In genomic region chr4:111602848-111603247, GRCh38 we compare ENCODE assay signal across 16 cellular contexts.
DNase-seq lines count a peak whose midpoint lies in the region; ATAC-seq and TF ChIP-seq lines count a peak whose summit lies in the region.
"Had no signal": no experiment of that assay in that cellular context is flagged by ENCODE, and none has a peak within 500 bp of the region (broad histone marks: within the 10 kb centered on the region; RNA-seq: fewer than 3 reads in every experiment).

No MANE protein-coding gene starts in this region.

- no peak overlapping the region for H3K27ac Mint-ChIP-seq in endodermal cell
- H3K27ac Mint-ChIP-seq: nephron had no signal

- in situ Hi-C loops in IMR-90 (cut with MboI; ENCODE audit: low sequenced_read_pairs): no loop called here

- H3K9me3 Mint-ChIP-seq in endodermal cell: no peaks in the 10 kb centered on the region
- H3K9me3 Mint-ChIP-seq: nephron had no signal

- H2AFZ ChIP-seq in IMR-90 (replicated peaks; ENCODE audit: low read length, poor library complexity): no peak overlapping the region

- no peaks in the 10 kb centered on the region for H3K4me1 Mint-ChIP-seq in endodermal cell
- H3K4me1 Mint-ChIP-seq: nephron had no signal

- POLR2A ChIA-PET in IMR-90 (lab: Charles Lee; ENCODE audit: unreplicated experiment): no interaction called here

- no peak overlapping the region for H4K91ac ChIP-seq in IMR-90 (ENCODE audit: insufficient read depth, low read depth, low read length)

- peak; percentile 92 for ATAC-seq in IMR-90 (ENCODE audit: low read depth)

- CTCF ChIA-PET in IMR-90 (lab: Yijun Ruan, JAX): interaction anchor here (0.7 to 1.2 kb wide), 2 partner anchors 10 to 41 kb away, joined by 3 read pairs; no protein-coding TSS in a partner anchor

- TF ChIP-seq EP300 in tibial nerve (IDR thresholded peaks at IDR 0.05): no peak

- no peak overlapping the region for H3K9ac ChIP-seq in IMR-90 (ENCODE audit: low read depth, low read length)
- no peak overlapping the region for H3K9ac ChIP-seq in endodermal cell (ENCODE audit: extremely low read depth, low read length, poor library complexity, severe bottlenecking)
- H3K9ac ChIP-seq: KMS-11 had no signal

- no peak overlapping the region for H3K27ac ChIP-seq in IMR-90 (ENCODE audit: insufficient read depth, low read length)
- H3K27ac ChIP-seq in WERI-Rb-1: no peak overlapping the region
- no peak overlapping the region for H3K27ac ChIP-seq in tibial nerve
- H3K27ac ChIP-seq in endodermal cell (ENCODE audit: low read depth, low read length): no peak overlapping the region
- H3K27ac ChIP-seq: KMS-11, sigmoid colon, suprapubic skin had no signal

- no peaks in the 10 kb centered on the region for H3K36me3 Mint-ChIP-seq in endodermal cell (ENCODE audit: low read depth)

- H2AK9ac ChIP-seq in IMR-90 (replicated peaks; ENCODE audit: low read depth, low read length, poor library complexity): no peak overlapping the region

- H3K79me1 ChIP-seq in IMR-90 (ENCODE audit: low read depth in 1 of 2, low read length in 2 of 2): no peaks in the 10 kb centered on the region

- TF ChIP-seq POLR2A in IMR-90 (IDR thresholded peaks at IDR 0.05; ENCODE audit: low read depth, low read length) (no peak), tibial nerve (IDR thresholded peaks at IDR 0.05) (no peak)

- H3K4me3 ChIP-seq in IMR-90 (ENCODE audit: insufficient read depth, low read depth, low read length) (no peak overlapping the region), WERI-Rb-1 (ENCODE audit: low read depth, low read length) (no peak overlapping the region), tibial nerve (no peak overlapping the region), endodermal cell (ENCODE audit: low read length) (no peak overlapping the region)
- H3K4me3 ChIP-seq: sigmoid colon, suprapubic skin had no signal

- intact Hi-C loops in IMR-90 (cut with micrococcal nuclease): loop anchor here (10.0 kb wide), 1 partner anchor 318 kb away; no protein-coding TSS in a partner anchor

- H3K4me1 ChIP-seq in IMR-90 (ENCODE audit: control insufficient read depth, insufficient read depth, low read length): peaks cover 1% of the 10 kb centered on the region; the same call in 1 of the 2 replicates
- no peaks in the 10 kb centered on the region for H3K4me1 ChIP-seq in tibial nerve
- no peaks in the 10 kb centered on the region for H3K4me1 ChIP-seq in endodermal cell (ENCODE audit: control insufficient read depth, insufficient read depth, low read length)
- H3K4me1 ChIP-seq: sigmoid colon, suprapubic skin had no signal

- peak; percentile 47 for TF ChIP-seq RAD21 in IMR-90 (IDR thresholded peaks at IDR 0.05; ENCODE audit: low read length)

- H2BK20ac ChIP-seq in IMR-90 (ENCODE audit: low read depth, low read length): no peak overlapping the region; the same call in 1 of the 2 replicates

- peak overlapping the region; percentile 63; the same call in 1 of the 2 replicates for H4K5ac ChIP-seq in IMR-90 (ENCODE audit: low read depth, low read length)

- no peak overlapping the region for H3K4me2 ChIP-seq in IMR-90 (ENCODE audit: low read depth, low read length)
- H3K4me2 ChIP-seq: KMS-11 had no signal

- no peaks in the 10 kb centered on the region for H4K20me1 ChIP-seq in IMR-90 (ENCODE audit: insufficient read depth, low read length)

- TF ChIP-seq CTCF in IMR-90 (conservative IDR thresholded peaks at IDR 0.05; ENCODE audit: low read depth, low read length): peak; percentile 45; the same call in 1 of the 2 replicates
- peak; percentile 20; the same call in 1 of the 2 replicates for TF ChIP-seq CTCF in WERI-Rb-1 (IDR thresholded peaks at IDR 0.05; ENCODE audit: low read depth, low read length)
- TF ChIP-seq CTCF in tibial nerve (IDR thresholded peaks at IDR 0.05): no peak
- TF ChIP-seq CTCF in endodermal cell (conservative IDR thresholded peaks at IDR 0.05): no peak

- dilution Hi-C loops in IMR-90 (cut with HindIII; ENCODE audit: low sequenced_read_pairs, unreplicated experiment): no loop called here

- no peak overlapping the region for H3K23ac ChIP-seq in IMR-90 (ENCODE audit: low read depth, low read length)

- no peak overlapping the region for H2BK120ac ChIP-seq in IMR-90 (ENCODE audit: low read depth, low read length)

- no peaks in the 10 kb centered on the region for H3K27me3 Mint-ChIP-seq in endodermal cell (ENCODE audit: insufficient read depth)

- no peaks in the 10 kb centered on the region for H3K9me1 ChIP-seq in IMR-90 (ENCODE audit: insufficient read depth, low read length)

- no CpG with 5 or more reads among the region's 1 CpG for WGBS in IMR-90 (ENCODE audit: extremely low coverage in 2 of 2, insufficient read length in 1 of 2), 2 experiments
- WGBS in tibial nerve, 2 donors: 59 to 86% methylated on average over 1 of the region's 1 CpG
- 89 to 100% methylated on average over 1 of the region's 1 CpG for WGBS in endodermal cell (ENCODE audit: insufficient coverage in 1 of 2, insufficient read length in 1 of 2), 2 experiments

- no TSS peak for BruUV-seq in IMR-90 (replicated peaks; lab: Mats Ljungman, UMichigan)

- no peak overlapping the region for H3K4ac ChIP-seq in IMR-90 (ENCODE audit: low read depth, low read length)

- H3K18ac ChIP-seq in IMR-90 (ENCODE audit: low read depth, low read length): no peak overlapping the region

- no peak overlapping the region for H2AK5ac ChIP-seq in IMR-90 (ENCODE audit: low read depth, low read length)

- DNase-seq in DMS 273 (lab: John Stamatoyannopoulos, UW; ENCODE audit: unreplicated experiment) (peak; percentile 0), DMS 273 treated with DMSO at 0.1 percent for 48 hours (lab: John Stamatoyannopoulos, UW) (no peak), IMR-90 (peak; percentile 28), WERI-Rb-1 (no peak), myocyte (ENCODE audit: low read depth) (peak; percentile 31), KG1 (lab: John Stamatoyannopoulos, UW) (no peak), tibial nerve (ENCODE audit: low spot score in 2 of 2) (no peak), endodermal cell (no peak)
- DNase-seq: 8988T; activated CD4-positive, alpha-beta T cell treated with anti-CD3 and anti-CD28 coated beads for 4 hours; activated effector memory CD4-positive, alpha-beta T cell treated with Interleukin-2 at 50 U/mL for 16 hours; cortex of kidney; sigmoid colon had no signal

- no peak overlapping the region for H4K8ac ChIP-seq in IMR-90 (ENCODE audit: low read depth in 2 of 2, low read length in 2 of 2)

- H2BK5ac ChIP-seq in IMR-90 (ENCODE audit: low read depth, low read length, poor library complexity, severe bottlenecking): no peak overlapping the region

- no peaks in the 10 kb centered on the region for H3K36me3 ChIP-seq in IMR-90 (ENCODE audit: control insufficient read depth, insufficient read depth, low read length)
- no peaks in the 10 kb centered on the region for H3K36me3 ChIP-seq in WERI-Rb-1
- no peaks in the 10 kb centered on the region for H3K36me3 ChIP-seq in tibial nerve
- H3K36me3 ChIP-seq in endodermal cell (ENCODE audit: control insufficient read depth, insufficient read depth, low read length): no peaks in the 10 kb centered on the region
- H3K36me3 ChIP-seq: sigmoid colon, suprapubic skin had no signal

- no peak overlapping the region for H3K56ac ChIP-seq in IMR-90 (ENCODE audit: extremely low read depth, insufficient read depth, low read length)

- no peak overlapping the region for H2BK15ac ChIP-seq in IMR-90 (ENCODE audit: low read depth, low read length)

- no peak overlapping the region for H3K14ac ChIP-seq in IMR-90 (replicated peaks; ENCODE audit: low read depth, low read length)

- no peak overlapping the region for H3K4me3 Mint-ChIP-seq in endodermal cell
- H3K4me3 Mint-ChIP-seq: nephron had no signal

- no peaks in the 10 kb centered on the region for H3K9me3 ChIP-seq in IMR-90 (ENCODE audit: control insufficient read depth, insufficient read depth, low read length)
- H3K9me3 ChIP-seq in WERI-Rb-1 (ENCODE audit: severe bottlenecking): no peaks in the 10 kb centered on the region
- H3K9me3 ChIP-seq in tibial nerve: no peaks in the 10 kb centered on the region
- H3K9me3 ChIP-seq in endodermal cell (ENCODE audit: control insufficient read depth, low read length): no peaks in the 10 kb centered on the region
- H3K9me3 ChIP-seq: sigmoid colon, suprapubic skin had no signal

- H3K27me3 ChIP-seq in IMR-90 (ENCODE audit: control insufficient read depth, insufficient read depth, low read length) (no peaks in the 10 kb centered on the region), WERI-Rb-1 (ENCODE audit: insufficient read depth, low read depth, severe bottlenecking) (no peaks in the 10 kb centered on the region), tibial nerve (no peaks in the 10 kb centered on the region), endodermal cell (ENCODE audit: control insufficient read depth, insufficient read depth, low read length, poor library complexity, severe bottlenecking) (no peaks in the 10 kb centered on the region)
- H3K27me3 ChIP-seq: sigmoid colon, suprapubic skin had no signal

TF ChIP-seq in IMR-90, 13 proteins besides CTCF, POLR2A, EP300 and RAD21:
- 0 out of 2 replicates have a peak, but pooled peaks have one; percentile 25 for TF ChIP-seq SMC3 (IDR thresholded peaks at IDR 0.05; ENCODE audit: low read depth, low read length)
- no peak for TF ChIP-seq RCOR1 (IDR thresholded peaks at IDR 0.05; ENCODE audit: insufficient replicate concordance, low read length)

Comparison
In these comparisons a context has a peak if more than half of its experiments do, and no peak if none do; other contexts are left out.
1. DNase-seq: peak in DMS 273 (single experiment), IMR-90 (single experiment) and myocyte (single experiment); none in DMS 273 treated with DMSO at 0.1 percent for 48 hours (single experiment), WERI-Rb-1 (single experiment), KG1 (single experiment), tibial nerve (0 of 2) and endodermal cell (single experiment).
2. CTCF ChIP-seq: peak in IMR-90 (single experiment) and WERI-Rb-1 (single experiment); none in tibial nerve (0 of 5) and endodermal cell (single experiment).